ENCODE assay signal across 9 cellular contexts in genomic region chr12:95815635-95816212, GRCh38.
DNase-seq lines count a peak whose midpoint lies in the region; ATAC-seq and TF ChIP-seq lines count a peak whose summit lies in the region.
"Had no signal": no experiment of that assay in that cellular context is flagged by ENCODE, and none has a peak within 500 bp of the region (broad histone marks: within the 10 kb centered on the region; RNA-seq: fewer than 3 reads in every experiment).

No MANE protein-coding gene starts in this region.

- H3K4me3 ChIP-seq in cardiac fibroblast (replicated peaks in 1 of 2; ENCODE audit: low read depth in 2 of 2, low read length in 2 of 2) = no peak overlapping the region

- no peak for ATAC-seq in GM21619 (IDR thresholded peaks at IDR 0.05; ENCODE audit: unreplicated experiment)

- peak; percentile 48 for DNase-seq in NCI-H2171 treated with DMSO at 0.1 percent for 48 hours (lab: John Stamatoyannopoulos, UW)
- DNase-seq in NCI-H2171 (lab: John Stamatoyannopoulos, UW) = no peak
- DNase-seq in NCI-H446 treated with DMSO at 0.1 percent for 48 hours (lab: John Stamatoyannopoulos, UW) = peak; percentile 5
- peak; percentile 63 to 70 for DNase-seq in cardiac fibroblast (ENCODE audit: low read depth in 2 of 2)
- peak; percentile 31 for DNase-seq in medulla oblongata (ENCODE audit: extremely low spot score)
- DNase-seq in activated CD8-positive, alpha-beta memory T cell treated with anti-CD3 and anti-CD28 coated beads, Interleukin-2, amount 50 U/mL, for 48 hours = no peak
- DNase-seq in stimulated activated naive CD4-positive, alpha-beta T cell treated with Interleukin-2 at 50 U/mL for 16 hours (lab: John Stamatoyannopoulos, UW) = no peak
- DNase-seq: activated B cell treated with CpG ODN at 0.5 μM for 24 hours had no signal

- peak; percentile 74 for TF ChIP-seq CTCF in cardiac fibroblast (IDR thresholded peaks at IDR 0.05; ENCODE audit: low read depth, low read length)

Comparison
In these comparisons a context has a peak if more than half of its experiments do, and no peak if none do; other contexts are left out.
1. DNase-seq: peak in NCI-H2171 treated with DMSO at 0.1 percent for 48 hours (single experiment), NCI-H446 treated with DMSO at 0.1 percent for 48 hours (single experiment), cardiac fibroblast (2 of 2) and medulla oblongata (single experiment); none in NCI-H2171 (single experiment), activated CD8-positive, alpha-beta memory T cell treated with anti-CD3 and anti-CD28 coated beads, Interleukin-2, amount 50 U/mL, for 48 hours (single experiment) and stimulated activated naive CD4-positive, alpha-beta T cell treated with Interleukin-2 at 50 U/mL for 16 hours (single experiment).